8 cellular contexts compared by ENCODE assay signal in genomic region chr2:201234167-201235139, GRCh38. TPM values are rescaled to one million over a fixed set of nuclear protein-coding genes. Genes with fewer than 3 reads are reported as not detected.
DNase-seq lines count a peak whose midpoint lies in the region; ATAC-seq and TF ChIP-seq lines count a peak whose summit lies in the region.

No MANE protein-coding gene starts in this region.

- H3K14ac ChIP-seq in mesenchymal stem cell (ENCODE audit: low read length in 2 of 2) = no peak overlapping the region

- H2BK120ac ChIP-seq in mesenchymal stem cell (ENCODE audit: low read depth, low read length) = no peak overlapping the region

- no peak overlapping the region for H2BK5ac ChIP-seq in mesenchymal stem cell (ENCODE audit: low read depth, low read length, poor library complexity, severe bottlenecking)

- H4K91ac ChIP-seq in mesenchymal stem cell (ENCODE audit: low read length) = no peak overlapping the region

- no peak overlapping the region for H3K23ac ChIP-seq in mesenchymal stem cell (ENCODE audit: low read length in 2 of 2)

- CTCF ChIA-PET in CD8-positive, alpha-beta memory T cell (lab: Charles Lee) = interaction anchor here (1.0 to 4.5 kb wide), 12 partner anchors 12 to 521 kb away, joined by 3 to 185 read pairs (median 16); partner anchors contain the start of genes CASP10 and CASP8
- CTCF ChIA-PET in WTC11 (lab: Charles Lee) = interaction anchor here (1.3 to 2.8 kb wide), 4 partner anchors 14 to 122 kb away, joined by 3 to 78 read pairs (median 35); partner anchors contain the start of genes CASP10 and FLACC1

- H3K9me3 ChIP-seq in CD8-positive, alpha-beta memory T cell (ENCODE audit: low read length) = no peaks in the 10 kb centered on the region
- H3K9me3 ChIP-seq in mesenchymal stem cell (ENCODE audit: control insufficient read depth, low read length) = no peaks in the 10 kb centered on the region

- no peak overlapping the region for H3K4ac ChIP-seq in mesenchymal stem cell (ENCODE audit: low read depth in 1 of 2, low read length in 2 of 2)

- H3K4me1 ChIP-seq in CD8-positive, alpha-beta memory T cell (ENCODE audit: insufficient read depth, low read length) = peaks cover 51% of the 10 kb centered on the region
- peaks cover 15% of the 10 kb centered on the region for H3K4me1 ChIP-seq in mesenchymal stem cell (ENCODE audit: control insufficient read depth, insufficient read depth, low read depth, low read length)

- WGBS in mesenchymal stem cell = 94% methylated on average over 12 of the region's 15 CpGs

- H2BK15ac ChIP-seq in mesenchymal stem cell (ENCODE audit: low read depth, poor library complexity, severe bottlenecking) = no peak overlapping the region

- no peak overlapping the region for H3K18ac ChIP-seq in mesenchymal stem cell (ENCODE audit: low read depth in 1 of 2, low read length in 2 of 2)

- H3K27me3 ChIP-seq in CD8-positive, alpha-beta memory T cell (ENCODE audit: insufficient read depth, low read length, poor library complexity, severe bottlenecking) = no peaks in the 10 kb centered on the region
- no peaks in the 10 kb centered on the region for H3K27me3 ChIP-seq in mesenchymal stem cell (ENCODE audit: control insufficient read depth in 1 of 2, insufficient read depth in 1 of 2, low read length in 2 of 2)

- no peak overlapping the region for H4K8ac ChIP-seq in mesenchymal stem cell (ENCODE audit: low read length)

- H3K27ac ChIP-seq in CD8-positive, alpha-beta memory T cell (ENCODE audit: low read depth, low read length) = peak overlapping the region; percentile 80
- H3K27ac ChIP-seq in mesenchymal stem cell (ENCODE audit: low read length, poor library complexity, severe bottlenecking) = no peak overlapping the region

- H2BK12ac ChIP-seq in mesenchymal stem cell (ENCODE audit: low read length in 2 of 2) = no peak overlapping the region

- peak overlapping the region; percentile 81 for H3K4me3 ChIP-seq in CD8-positive, alpha-beta memory T cell (ENCODE audit: low read length)
- H3K4me3 ChIP-seq in mesenchymal stem cell (ENCODE audit: insufficient read depth in 1 of 2, low read depth in 1 of 2, low read length in 2 of 2) = no peak overlapping the region

- H3K79me1 ChIP-seq in mesenchymal stem cell (replicated peaks; ENCODE audit: low read length, poor library complexity, severe bottlenecking) = no peaks in the 10 kb centered on the region

- H3K27me3 Mint-ChIP-seq in CD8-positive, alpha-beta memory T cell = no peaks in the 10 kb centered on the region
- peaks cover 4% of the 10 kb centered on the region; the same call in 1 of the 2 replicates for H3K27me3 Mint-ChIP-seq in WTC11 (ENCODE audit: low read depth)

- DNase-seq in CD8-positive, alpha-beta memory T cell = peak in 1 of 5 donors; percentile 38
- DNase-seq in WTC11 (ENCODE audit: low spot score) = no peak
- no peak for DNase-seq in mesenchymal stem cell
- no peak for DNase-seq in NCI-H1436 treated with DMSO at 0.1 percent for 48 hours (lab: John Stamatoyannopoulos, UW)
- DNase-seq in NCI-H1092 (lab: John Stamatoyannopoulos, UW) = no peak
- DNase-seq in D341Med (ENCODE audit: low spot score) = no peak

- H3K4me1 Mint-ChIP-seq in CD8-positive, alpha-beta memory T cell = peaks cover 51 to 61% (median 57%) of the 10 kb centered on the region in 3 donors
- H3K4me1 Mint-ChIP-seq in WTC11 = peaks cover 20% of the 10 kb centered on the region

- H2AFZ ChIP-seq in mesenchymal stem cell (ENCODE audit: low read depth, low read length) = no peak overlapping the region

- H3K36me3 ChIP-seq in CD8-positive, alpha-beta memory T cell (ENCODE audit: insufficient read depth, low read length) = no peaks in the 10 kb centered on the region
- no peaks in the 10 kb centered on the region for H3K36me3 ChIP-seq in mesenchymal stem cell (ENCODE audit: control insufficient read depth in 1 of 2, insufficient read depth in 2 of 2, low read depth in 1 of 2, low read length in 2 of 2)

- H3K4me2 ChIP-seq in mesenchymal stem cell (ENCODE audit: low read length, poor library complexity, severe bottlenecking) = no peak overlapping the region

- H3K4me3 Mint-ChIP-seq in CD8-positive, alpha-beta memory T cell = peak overlapping the region; percentile 94 to 99 (median 97)
- peak overlapping the region; percentile 65 for H3K4me3 Mint-ChIP-seq in WTC11

- H3K9me3 Mint-ChIP-seq in CD8-positive, alpha-beta memory T cell = no peaks in the 10 kb centered on the region
- H3K9me3 Mint-ChIP-seq in WTC11 = peaks cover 10% of the 10 kb centered on the region

- TF ChIP-seq CTCF in WTC11 (IDR thresholded peaks at IDR 0.05) = no peak

- ATAC-seq in GM21529 (IDR thresholded peaks at IDR 0.05; ENCODE audit: unreplicated experiment) (peak; percentile 6), WTC11 (no peak), HG02884 (IDR thresholded peaks at IDR 0.05; ENCODE audit: unreplicated experiment) (no peak)

- H2AK5ac ChIP-seq in mesenchymal stem cell (ENCODE audit: low read length, severe bottlenecking) = peak overlapping the region; percentile 24

- H3K36me3 Mint-ChIP-seq in CD8-positive, alpha-beta memory T cell = peaks cover 11 to 33% (median 12%) of the 10 kb centered on the region in 3 donors
- peaks cover 5% of the 10 kb centered on the region for H3K36me3 Mint-ChIP-seq in WTC11

- H3K27ac Mint-ChIP-seq in CD8-positive, alpha-beta memory T cell = peak overlapping the region; percentile 88 to 99 (median 96)
- H3K27ac Mint-ChIP-seq in WTC11 = no peak overlapping the region

- H3K9ac ChIP-seq in mesenchymal stem cell (ENCODE audit: low read length) = peak overlapping the region; percentile 28

- POLR2A ChIA-PET in CD8-positive, alpha-beta memory T cell (lab: Charles Lee) = interaction anchor here (1.0 to 3.0 kb wide), 7 partner anchors 24 to 370 kb away, joined by 3 to 35 read pairs (median 6); partner anchors contain the start of genes CASP10, CASP8, CLK1 and ORC2
- POLR2A ChIA-PET in WTC11 (lab: Charles Lee) = no interaction called here

TF ChIP-seq in WTC11, 78 proteins besides CTCF, POLR2A, EP300 and RAD21:
- TF ChIP-seq ZNF423 (CRISPR knock-in tag; IDR thresholded peaks at IDR 0.05) = no peak
- TF ChIP-seq, protein P1, sequence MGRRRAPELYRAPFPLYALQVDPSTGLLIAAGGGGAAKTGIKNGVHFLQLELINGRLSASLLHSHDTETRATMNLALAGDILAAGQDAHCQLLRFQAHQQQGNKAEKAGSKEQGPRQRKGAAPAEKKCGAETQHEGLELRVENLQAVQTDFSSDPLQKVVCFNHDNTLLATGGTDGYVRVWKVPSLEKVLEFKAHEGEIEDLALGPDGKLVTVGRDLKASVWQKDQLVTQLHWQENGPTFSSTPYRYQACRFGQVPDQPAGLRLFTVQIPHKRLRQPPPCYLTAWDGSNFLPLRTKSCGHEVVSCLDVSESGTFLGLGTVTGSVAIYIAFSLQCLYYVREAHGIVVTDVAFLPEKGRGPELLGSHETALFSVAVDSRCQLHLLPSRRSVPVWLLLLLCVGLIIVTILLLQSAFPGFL (CRISPR knock-in tag; IDR thresholded peaks at IDR 0.05; ENCODE audit: borderline replicate concordance) = no peak
TF ChIP-seq in WTC11: peak in this region for 0.

RNA-seq across cellular contexts. Expression of gene CASP8, which starts 25.9 kb away (rescaled TPM):
- 10 to 100 TPM; 48.1 to 55.5 TPM for total RNA-seq in CD8-positive, alpha-beta memory T cell
- 108 TPM for polyA plus RNA-seq in CD8-positive, alpha-beta memory T cell
- 3.3 to 4.8 TPM (median 4.4 TPM) in 3 replicates for total RNA-seq in WTC11 (2021)
- polyA plus RNA-seq in mesenchymal stem cell (2013, experiment 1 of 2) = 12.5 TPM
- 10.6 TPM for polyA plus RNA-seq in mesenchymal stem cell (2013, experiment 2 of 2)

RNA-seq across cellular contexts. Expression of gene CASP10, which starts 51.5 kb away (rescaled TPM):
- 1 to 10 TPM; 6.7 to 7.3 TPM for total RNA-seq in CD8-positive, alpha-beta memory T cell
- 8.1 TPM for polyA plus RNA-seq in CD8-positive, alpha-beta memory T cell
- 2.8 to 2.9 TPM (median 2.8 TPM) in 3 replicates for total RNA-seq in WTC11 (2021)
- polyA plus RNA-seq in mesenchymal stem cell (2013, experiment 1 of 2) = 0.47 TPM
- polyA plus RNA-seq in mesenchymal stem cell (2013, experiment 2 of 2) = 0.53 TPM
